ENCODE assay signal across 19 cellular contexts in the genomic region with DNA sequence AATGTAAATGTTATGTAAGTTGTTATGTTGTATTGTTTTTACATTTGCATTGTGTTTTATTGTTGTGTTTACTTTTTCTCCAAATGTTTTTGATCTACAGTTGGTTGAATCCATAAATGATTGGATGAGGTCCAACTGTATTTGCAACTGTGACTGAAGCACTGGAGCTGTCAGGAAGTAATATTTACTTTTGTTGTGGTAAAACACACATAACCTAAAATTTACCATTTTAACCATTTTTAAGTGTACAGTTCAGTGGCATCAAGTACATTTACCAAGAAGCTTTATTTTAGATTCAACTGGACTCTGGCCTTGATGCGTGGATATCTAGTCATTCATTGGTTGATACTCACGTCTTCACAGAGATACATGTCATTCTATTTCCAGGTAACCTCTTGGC.
DNase-seq lines count a peak whose midpoint lies in the region; ATAC-seq, FAIRE-seq and TF ChIP-seq lines count a peak whose summit lies in the region.
"Had no signal": no experiment of that assay in that cellular context is flagged by ENCODE, and none has a peak within 500 bp of the region (broad histone marks: within the 10 kb centered on the region; RNA-seq: fewer than 3 reads in every experiment).

No MANE protein-coding gene starts in this region.

- H3K4me2 ChIP-seq in HepG2 (ENCODE audit: low read depth, low read length) = no peak overlapping the region
- H3K4me2 ChIP-seq: PC-9 had no signal

- H3K36me3 ChIP-seq in HepG2 (replicated peaks in 1 of 2; ENCODE audit: control insufficient read depth in 1 of 2, insufficient read depth in 2 of 2, low read length in 2 of 2) (no peaks in the 10 kb centered on the region), right lobe of liver (no peaks in the 10 kb centered on the region), rectal smooth muscle tissue (ENCODE audit: control insufficient read depth, insufficient read depth, low read length) (no peaks in the 10 kb centered on the region)

- TF ChIP-seq POLR2A in HepG2 (IDR thresholded peaks at IDR 0.05; ENCODE audit: insufficient read depth in 1 of 2, low read depth in 2 of 2, low read length in 2 of 2) (no peak), right lobe of liver (IDR thresholded peaks at IDR 0.05) (no peak)

- H3K27ac ChIP-seq in HepG2 (ENCODE audit: extremely low read length, insufficient read depth, low read length) (no peak overlapping the region), right lobe of liver (no peak overlapping the region), coronary artery (peak overlapping the region; percentile 54), rectal smooth muscle tissue (ENCODE audit: low read depth, low read length) (peak overlapping the region; percentile 15)
- H3K27ac ChIP-seq: HL-60, PC-9 had no signal

- no peaks in the 10 kb centered on the region for H4K20me1 ChIP-seq in HepG2 (ENCODE audit: insufficient read depth, low read length)

- no peak for TF ChIP-seq CTCF in HepG2 (CRISPR knock-in tag; IDR thresholded peaks at IDR 0.05)
- no peak for TF ChIP-seq CTCF in right lobe of liver (IDR thresholded peaks at IDR 0.05)
- TF ChIP-seq CTCF in coronary artery (IDR thresholded peaks at IDR 0.05) = no peak
- no peak for TF ChIP-seq CTCF in WTC11 (IDR thresholded peaks at IDR 0.05)

- no peaks in the 10 kb centered on the region for H3K9me3 Mint-ChIP-seq in WTC11
- H3K9me3 Mint-ChIP-seq in activated T-helper 1 cell treated with anti-CD3 and anti-CD28 coated beads, Interleukin-12 subunit alpha, Interleukin-12 subunit beta, Interleukin-2, Interleukin-4 antibody, amounts not matched to agents 30 ng/mL and 10 ng/mL and 1 ng/mL, durations not matched to agents 14 hours and 24 hours and 36 hours = no peaks in the 10 kb centered on the region
- H3K9me3 Mint-ChIP-seq: HFFc6 had no signal

- H3K27ac Mint-ChIP-seq in WTC11 = no peak overlapping the region
- H3K27ac Mint-ChIP-seq in activated T-helper 1 cell treated with anti-CD3 and anti-CD28 coated beads, Interleukin-12 subunit alpha, Interleukin-12 subunit beta, Interleukin-2, Interleukin-4 antibody, amounts not matched to agents 30 ng/mL and 10 ng/mL and 1 ng/mL, durations not matched to agents 14 hours and 24 hours and 36 hours = no peak overlapping the region
- H3K27ac Mint-ChIP-seq: HFFc6 had no signal

- no peak for TF ChIP-seq RAD21 in HepG2 (CRISPR knock-in tag; IDR thresholded peaks at IDR 0.05)

- H3K27me3 Mint-ChIP-seq in WTC11 (ENCODE audit: low read depth) = no peaks in the 10 kb centered on the region
- H3K27me3 Mint-ChIP-seq in activated T-helper 1 cell treated with anti-CD3 and anti-CD28 coated beads, Interleukin-12 subunit alpha, Interleukin-12 subunit beta, Interleukin-2, Interleukin-4 antibody, amounts not matched to agents 30 ng/mL and 10 ng/mL and 1 ng/mL, durations not matched to agents 14 hours and 24 hours and 36 hours (ENCODE audit: insufficient read depth) = no peaks in the 10 kb centered on the region

- DNase-seq in HepG2 (ENCODE audit: low spot score) (no peak), right lobe of liver (no peak), coronary artery (ENCODE audit: low spot score) (no peak), NCI-H1105 (lab: John Stamatoyannopoulos, UW) (no peak), WTC11 (ENCODE audit: low spot score) (no peak), NCI-H748 treated with DMSO at 0.1 percent for 48 hours (lab: John Stamatoyannopoulos, UW) (no peak)
- no peak for DNase-seq in activated T-helper 1 cell treated with anti-CD3 and anti-CD28 coated beads, Interleukin-12 subunit alpha, Interleukin-12 subunit beta, Interleukin-2, Interleukin-4 antibody, amounts not matched to agents 30 ng/mL and 10 ng/mL and 1 ng/mL, durations not matched to agents 14 hours and 24 hours and 36 hours (ENCODE audit: low spot score)
- DNase-seq: AML-193, HFFc6, KBM-7, NCI-H1105 treated with DMSO at 0.1 percent for 48 hours, NCI-H2029 treated with DMSO at 0.1 percent for 48 hours, NCI-H226, NCI-H524, PC-9, RPMI8226, SHP77 had no signal

- H3K79me2 ChIP-seq in HepG2 (ENCODE audit: insufficient read depth, low read length) = no peaks in the 10 kb centered on the region

- H3K4me1 ChIP-seq in HepG2 (ENCODE audit: insufficient read depth, low read length) (peaks cover 40% of the 10 kb centered on the region), right lobe of liver (no peaks in the 10 kb centered on the region), rectal smooth muscle tissue (ENCODE audit: control insufficient read depth, insufficient read depth, low read length) (peaks cover 34% of the 10 kb centered on the region)

- 98% methylated on average over 2 of the region's 2 CpGs for WGBS in HepG2 (ENCODE audit: low lambda C conversion rate)
- 100% methylated on average over 2 of the region's 2 CpGs for WGBS in right lobe of liver (ENCODE audit: insufficient coverage, low coverage, low lambda C conversion rate, missing lambda C conversion rate)

- BruUV-seq in HepG2 (replicated peaks; lab: Mats Ljungman, UMichigan) = no TSS peak

- H3K4me3 Mint-ChIP-seq in WTC11 = no peak overlapping the region
- no peak overlapping the region for H3K4me3 Mint-ChIP-seq in activated T-helper 1 cell treated with anti-CD3 and anti-CD28 coated beads, Interleukin-12 subunit alpha, Interleukin-12 subunit beta, Interleukin-2, Interleukin-4 antibody, amounts not matched to agents 30 ng/mL and 10 ng/mL and 1 ng/mL, durations not matched to agents 14 hours and 24 hours and 36 hours
- H3K4me3 Mint-ChIP-seq: HFFc6 had no signal

- in situ Hi-C loops in HepG2 (cut with HindIII; ENCODE audit: extremely low pct_ligation_motif_present, low pct_unique_long_range_greater_than_20kb) = no loop called here

- CTCF ChIA-PET in HepG2 (lab: Yijun Ruan, JAX; ENCODE audit: low intra/inter-chr PET ratio, low total read pairs) = no interaction called here
- CTCF ChIA-PET in WTC11 (lab: Charles Lee) = no interaction called here

- H3K36me3 Mint-ChIP-seq in WTC11 = no peaks in the 10 kb centered on the region
- peaks cover 16% of the 10 kb centered on the region for H3K36me3 Mint-ChIP-seq in activated T-helper 1 cell treated with anti-CD3 and anti-CD28 coated beads, Interleukin-12 subunit alpha, Interleukin-12 subunit beta, Interleukin-2, Interleukin-4 antibody, amounts not matched to agents 30 ng/mL and 10 ng/mL and 1 ng/mL, durations not matched to agents 14 hours and 24 hours and 36 hours (ENCODE audit: low read depth)

- no peak overlapping the region for H2AFZ ChIP-seq in HepG2 (ENCODE audit: low read length)
- H2AFZ ChIP-seq: PC-9 had no signal

- TF ChIP-seq EP300 in HepG2 (IDR thresholded peaks at IDR 0.05; ENCODE audit: low read depth in 2 of 2, low read length in 2 of 2) (no peak), HepG2 (CRISPR knock-in tag; IDR thresholded peaks at IDR 0.05; ENCODE audit: borderline replicate concordance) (no peak)

- H3K9me3 ChIP-seq in HepG2 (ENCODE audit: low read length) (no peaks in the 10 kb centered on the region), right lobe of liver (no peaks in the 10 kb centered on the region)

- no peak for FAIRE-seq in HepG2 (lab: Jason Lieb, UNC)

- POLR2A ChIA-PET in HepG2 (lab: Yijun Ruan, JAX) (no interaction called here), WTC11 (lab: Charles Lee) (no interaction called here)

- H3K4me3 ChIP-seq in HepG2 (replicated peaks in 1 of 3; ENCODE audit: insufficient read depth in 1 of 3, low read depth in 2 of 3, low read length in 3 of 3) (no peak overlapping the region), right lobe of liver (no peak overlapping the region), coronary artery (no peak overlapping the region), rectal smooth muscle tissue (ENCODE audit: low read length) (no peak overlapping the region)
- H3K4me3 ChIP-seq: PC-9 had no signal

- intact Hi-C loops in HepG2 (cut with micrococcal nuclease; ENCODE audit: unreplicated experiment) (no loop called here), right lobe of liver (cut with DNase I) (no loop called here)
- intact Hi-C loops in activated T-helper 1 cell treated with anti-CD3 and anti-CD28 coated beads, Interleukin-12 subunit alpha, Interleukin-12 subunit beta, Interleukin-2, Interleukin-4 antibody, amounts not matched to agents 30 ng/mL and 10 ng/mL and 1 ng/mL, durations not matched to agents 14 hours and 24 hours and 36 hours (cut with micrococcal nuclease) = no loop called here

- ATAC-seq in HepG2 (no peak), right lobe of liver (no peak), WTC11 (no peak)

- peaks cover 20% of the 10 kb centered on the region for H3K4me1 Mint-ChIP-seq in WTC11
- no peaks in the 10 kb centered on the region for H3K4me1 Mint-ChIP-seq in activated T-helper 1 cell treated with anti-CD3 and anti-CD28 coated beads, Interleukin-12 subunit alpha, Interleukin-12 subunit beta, Interleukin-2, Interleukin-4 antibody, amounts not matched to agents 30 ng/mL and 10 ng/mL and 1 ng/mL, durations not matched to agents 14 hours and 24 hours and 36 hours (ENCODE audit: low read depth)

- no peaks in the 10 kb centered on the region for H3K27me3 ChIP-seq in HepG2 (ENCODE audit: control insufficient read depth in 1 of 2, insufficient read depth in 2 of 2, low read length in 2 of 2)
- no peaks in the 10 kb centered on the region for H3K27me3 ChIP-seq in right lobe of liver
- H3K27me3 ChIP-seq in rectal smooth muscle tissue (ENCODE audit: control insufficient read depth, insufficient read depth, low read length) = no peaks in the 10 kb centered on the region

- H3K9ac ChIP-seq in HepG2 (ENCODE audit: insufficient read depth, low read depth, low read length) = no peak overlapping the region
- no peak overlapping the region for H3K9ac ChIP-seq in rectal smooth muscle tissue (ENCODE audit: low read length)

TF ChIP-seq in HepG2, 621 proteins besides CTCF, POLR2A, EP300 and RAD21:
- TF ChIP-seq ZNF614 (CRISPR knock-in tag; IDR thresholded peaks at IDR 0.05; ENCODE audit: borderline replicate concordance) (peak; percentile 96), ZNF251 (CRISPR knock-in tag; IDR thresholded peaks at IDR 0.05) (no peak)
TF ChIP-seq in HepG2: peak in this region for 1.

TF ChIP-seq in WTC11, 78 proteins besides CTCF, POLR2A, EP300 and RAD21 (continues in another document):
- TF ChIP-seq TEAD1 (CRISPR knock-in tag; IDR thresholded peaks at IDR 0.05) (no peak), RORB (CRISPR knock-in tag; IDR thresholded peaks at IDR 0.05) (no peak)
- TF ChIP-seq, protein P1, sequence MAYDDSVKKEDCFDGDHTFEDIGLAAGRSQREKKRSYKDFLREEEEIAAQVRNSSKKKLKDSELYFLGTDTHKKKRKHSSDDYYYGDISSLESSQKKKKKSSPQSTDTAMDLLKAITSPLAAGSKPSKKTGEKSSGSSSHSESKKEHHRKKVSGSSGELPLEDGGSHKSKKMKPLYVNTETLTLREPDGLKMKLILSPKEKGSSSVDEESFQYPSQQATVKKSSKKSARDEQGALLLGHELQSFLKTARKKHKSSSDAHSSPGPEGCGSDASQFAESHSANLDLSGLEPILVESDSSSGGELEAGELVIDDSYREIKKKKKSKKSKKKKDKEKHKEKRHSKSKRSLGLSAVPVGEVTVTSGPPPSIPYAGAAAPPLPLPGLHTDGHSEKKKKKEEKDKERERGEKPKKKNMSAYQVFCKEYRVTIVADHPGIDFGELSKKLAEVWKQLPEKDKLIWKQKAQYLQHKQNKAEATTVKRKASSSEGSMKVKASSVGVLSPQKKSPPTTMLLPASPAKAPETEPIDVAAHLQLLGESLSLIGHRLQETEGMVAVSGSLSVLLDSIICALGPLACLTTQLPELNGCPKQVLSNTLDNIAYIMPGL (CRISPR knock-in tag; IDR thresholded peaks at IDR 0.05) = no peak

Comparison
In these comparisons a context has a peak if more than half of its experiments do, and no peak if none do; other contexts are left out.
1. H3K27ac ChIP-seq: peak in coronary artery (2 of 2) and rectal smooth muscle tissue (single experiment); none in HepG2 (single experiment) and right lobe of liver (0 of 3).